ENCODE assay signal across 19 cellular contexts in genomic region chr19:6414793-6415591, GRCh38.
"Had no signal": no experiment of that assay in that cellular context is flagged by ENCODE, and none has a peak within 500 bp of the region (broad histone marks: within the 10 kb centered on the region; RNA-seq: fewer than 3 reads in every experiment).

No MANE protein-coding gene starts in this region.

- H3K9me3 ChIP-seq: breast epithelium, gastrocnemius medialis, left ventricle myocardium inferior, ovary, psoas muscle, thyroid gland had no signal

- H3K27ac Mint-ChIP-seq: activated naive CD4-positive, alpha-beta T cell treated with anti-CD3 and anti-CD28 coated beads, Interleukin-2, amount 50 U/mL, for 24 hours; activated T-cell treated with anti-CD3 and anti-CD28 coated beads, Interleukin-2, amount 50 U/mL, for 72 hours; memory B cell; neural progenitor cell; stimulated activated effector memory CD8-positive, alpha-beta T cell treated with anti-CD3 and anti-CD28 coated beads, Interleukin-12 subunit alpha, Interleukin-12 subunit beta, amount 100 ng/mL, for 72 hours had no signal

- H3K27ac ChIP-seq: breast epithelium, coronary artery, gastrocnemius medialis, neural progenitor cell, psoas muscle had no signal

- H3K4me1 Mint-ChIP-seq: activated naive CD4-positive, alpha-beta T cell treated with anti-CD3 and anti-CD28 coated beads, Interleukin-2, amount 50 U/mL, for 24 hours; memory B cell; neural progenitor cell; stimulated activated effector memory CD8-positive, alpha-beta T cell treated with anti-CD3 and anti-CD28 coated beads, Interleukin-12 subunit alpha, Interleukin-12 subunit beta, amount 100 ng/mL, for 72 hours had no signal

- H3K4me3 Mint-ChIP-seq: activated naive CD4-positive, alpha-beta T cell treated with anti-CD3 and anti-CD28 coated beads, Interleukin-2, amount 50 U/mL, for 24 hours; activated T-cell treated with anti-CD3 and anti-CD28 coated beads, Interleukin-2, amount 50 U/mL, for 72 hours; memory B cell; neural progenitor cell; stimulated activated effector memory CD8-positive, alpha-beta T cell treated with anti-CD3 and anti-CD28 coated beads, Interleukin-12 subunit alpha, Interleukin-12 subunit beta, amount 100 ng/mL, for 72 hours had no signal

- H3K4me3 ChIP-seq: breast epithelium, coronary artery, gastrocnemius medialis, left ventricle myocardium inferior, neural progenitor cell, ovary, psoas muscle, thyroid gland had no signal

- H3K36me3 ChIP-seq: neural progenitor cell, ovary had no signal

- H3K27me3 Mint-ChIP-seq: activated naive CD4-positive, alpha-beta T cell treated with anti-CD3 and anti-CD28 coated beads, Interleukin-2, amount 50 U/mL, for 24 hours; memory B cell had no signal

- ATAC-seq: activated T-cell treated with anti-CD3 and anti-CD28 coated beads, Interleukin-2, amount 50 U/mL, for 72 hours; gastrocnemius medialis; psoas muscle; stimulated activated effector memory CD8-positive, alpha-beta T cell treated with anti-CD3 and anti-CD28 coated beads, Interleukin-12 subunit alpha, Interleukin-12 subunit beta, amount 100 ng/mL, for 72 hours had no signal

- H3K9me3 Mint-ChIP-seq: activated naive CD4-positive, alpha-beta T cell treated with anti-CD3 and anti-CD28 coated beads, Interleukin-2, amount 50 U/mL, for 24 hours; activated T-cell treated with anti-CD3 and anti-CD28 coated beads, Interleukin-2, amount 50 U/mL, for 72 hours; memory B cell; neural progenitor cell; stimulated activated effector memory CD8-positive, alpha-beta T cell treated with anti-CD3 and anti-CD28 coated beads, Interleukin-12 subunit alpha, Interleukin-12 subunit beta, amount 100 ng/mL, for 72 hours had no signal

- H3K27me3 ChIP-seq: breast epithelium, gastrocnemius medialis, neural progenitor cell, ovary, thyroid gland had no signal

- FAIRE-seq: astrocyte, endometrium had no signal

- DNase-seq: activated CD4-positive, alpha-beta T cell treated with anti-CD3 and anti-CD28 coated beads, Interleukin-2, amount 50 U/mL, for 1 hour; activated CD4-positive, CD25-positive, alpha-beta regulatory T cell treated with anti-CD3 and anti-CD28 coated beads, Interleukin-2, amount 50 U/mL, for 72 hours; activated effector memory CD4-positive, alpha-beta T cell treated with anti-CD3 and anti-CD28 coated beads, Interleukin-2, amount 50 U/mL, for 16 hours; activated T-cell treated with anti-CD3 and anti-CD28 coated beads, Interleukin-2, amount 50 U/mL, for 72 hours; gastrocnemius medialis; kidney glomerular epithelial cell; left ventricle myocardium inferior; ovary; stimulated activated CD4-positive, alpha-beta T cell treated with anti-CD3 and anti-CD28 coated beads, Interleukin-4, amount 100 ng/mL, for 24 hours; thyroid gland had no signal
